Comparison of ENCODE assay signal across 1 cellular context in genomic region chr4:67545199-67545995, GRCh38.
A peak's percentile ranks its signal among the peaks of the same experiment; 100 is the strongest.
TF ChIP-seq lines count a peak whose summit lies in the region.

Gene CENPC, minus strand, starts transcription at chr4:67545503. Its CDS starts 148 bp downstream, at chr4:67545355.

TF ChIP-seq in HepG2, 621 proteins besides CTCF, POLR2A, EP300 and RAD21 (continued from another document and continues in another):
- no peak for TF ChIP-seq ZXDC (CRISPR knock-in tag; IDR thresholded peaks at IDR 0.05)
- no peak for TF ChIP-seq ERF (CRISPR knock-in tag; IDR thresholded peaks at IDR 0.05)
- TF ChIP-seq SNAI1 (CRISPR knock-in tag; IDR thresholded peaks at IDR 0.05; ENCODE audit: borderline replicate concordance) = no peak
- no peak for TF ChIP-seq AFF4 (CRISPR knock-in tag; IDR thresholded peaks at IDR 0.05)
- no peak for TF ChIP-seq GPN1 (CRISPR knock-in tag; IDR thresholded peaks at IDR 0.05; ENCODE audit: borderline replicate concordance)
- TF ChIP-seq BORCS8-MEF2B (CRISPR knock-in tag; IDR thresholded peaks at IDR 0.05) = peak; percentile 64; the same call in 1 of the 2 replicates
- peak; percentile 76; the same call in 1 of the 2 replicates for TF ChIP-seq SRY (CRISPR knock-in tag; IDR thresholded peaks at IDR 0.05)
- TF ChIP-seq NONO (IDR thresholded peaks at IDR 0.05) = no peak
- peak; percentile 78 for TF ChIP-seq NONO (CRISPR knock-in tag; conservative IDR thresholded peaks at IDR 0.05)
- peak; percentile 90 for TF ChIP-seq RBM39 (IDR thresholded peaks at IDR 0.05; ENCODE audit: low read depth, low read length, poor library complexity, severe bottlenecking)
- 0 out of 2 replicates have a peak, but pooled peaks have one; percentile 22 for TF ChIP-seq ZNF746 (CRISPR knock-in tag; IDR thresholded peaks at IDR 0.05)
- no peak for TF ChIP-seq ZNF670 (CRISPR knock-in tag; IDR thresholded peaks at IDR 0.05; ENCODE audit: borderline replicate concordance)
- TF ChIP-seq IRX3 (CRISPR knock-in tag; IDR thresholded peaks at IDR 0.05; ENCODE audit: borderline replicate concordance, low read depth) = no peak
- peak; percentile 56; the same call in 1 of the 2 replicates for TF ChIP-seq SPEN (CRISPR knock-in tag; IDR thresholded peaks at IDR 0.05; ENCODE audit: low read depth)
- no peak; the same call in 1 of the 2 replicates for TF ChIP-seq ZNF777 (CRISPR knock-in tag; IDR thresholded peaks at IDR 0.05)
- TF ChIP-seq ZNF317 (CRISPR knock-in tag; IDR thresholded peaks at IDR 0.05) = peak; percentile 34; the same call in 1 of the 2 replicates
- TF ChIP-seq RARA (CRISPR knock-in tag; IDR thresholded peaks at IDR 0.05) = no peak
- TF ChIP-seq ZHX1 (CRISPR knock-in tag; IDR thresholded peaks at IDR 0.05; ENCODE audit: low read depth) = 0 out of 2 replicates have a peak, but pooled peaks have one; percentile 55
- TF ChIP-seq SALL2 (CRISPR knock-in tag; IDR thresholded peaks at IDR 0.05) = peak; percentile 90
- TF ChIP-seq FOXA1 (IDR thresholded peaks at IDR 0.05) = no peak
- peak; percentile 87 for TF ChIP-seq FOXA1 (CRISPR knock-in tag; IDR thresholded peaks at IDR 0.05)
- 0 out of 2 replicates have a peak, but pooled peaks have one; percentile 54 for TF ChIP-seq ZNF468 (CRISPR knock-in tag; IDR thresholded peaks at IDR 0.05)
- TF ChIP-seq CHD4 (IDR thresholded peaks at IDR 0.05; ENCODE audit: borderline replicate concordance, low read length) = no peak
- 0 out of 2 replicates have a peak, but pooled peaks have one; percentile 22 for TF ChIP-seq ZNF879 (CRISPR knock-in tag; IDR thresholded peaks at IDR 0.05)
- TF ChIP-seq ZBTB2 (CRISPR knock-in tag; IDR thresholded peaks at IDR 0.05; ENCODE audit: low read depth) = no peak
- no peak for TF ChIP-seq HHEX (CRISPR knock-in tag; IDR thresholded peaks at IDR 0.05)
- TF ChIP-seq ATF2 (CRISPR knock-in tag; IDR thresholded peaks at IDR 0.05) = peak; percentile 54
- no peak for TF ChIP-seq ZNF30 (CRISPR knock-in tag; IDR thresholded peaks at IDR 0.05)
- TF ChIP-seq ZNF12 (CRISPR knock-in tag; IDR thresholded peaks at IDR 0.05) = no peak
- TF ChIP-seq PBX2 (CRISPR knock-in tag; IDR thresholded peaks at IDR 0.05) = no peak
- no peak for TF ChIP-seq ZNF256 (CRISPR knock-in tag; conservative IDR thresholded peaks at IDR 0.05)
- TF ChIP-seq ZNF207 (IDR thresholded peaks at IDR 0.05; ENCODE audit: borderline replicate concordance) = no peak
- no peak for TF ChIP-seq ZNF672 (CRISPR knock-in tag; IDR thresholded peaks at IDR 0.05)
- peak; percentile 32; the same call in 1 of the 2 replicates for TF ChIP-seq ZNF780A (CRISPR knock-in tag; IDR thresholded peaks at IDR 0.05)
- TF ChIP-seq CAMTA2 (CRISPR knock-in tag; IDR thresholded peaks at IDR 0.05; ENCODE audit: borderline replicate concordance) = no peak
- no peak for TF ChIP-seq ZNF335 (CRISPR knock-in tag; IDR thresholded peaks at IDR 0.05)
- TF ChIP-seq ZNF674 (CRISPR knock-in tag; IDR thresholded peaks at IDR 0.05; ENCODE audit: low read depth) = no peak
- no peak for TF ChIP-seq DMTF1 (CRISPR knock-in tag; IDR thresholded peaks at IDR 0.05)
- TF ChIP-seq ZNF841 (CRISPR knock-in tag; IDR thresholded peaks at IDR 0.05; ENCODE audit: borderline replicate concordance) = no peak
- no peak for TF ChIP-seq HMG20B (CRISPR knock-in tag; conservative IDR thresholded peaks at IDR 0.05)
- peak; percentile 51; the same call in 1 of the 2 replicates for TF ChIP-seq ZSCAN9 (CRISPR knock-in tag; IDR thresholded peaks at IDR 0.05; ENCODE audit: borderline replicate concordance)
- TF ChIP-seq ISX (CRISPR knock-in tag; conservative IDR thresholded peaks at IDR 0.05) = no peak
- peak; percentile 88 for TF ChIP-seq TFDP2 (CRISPR knock-in tag; IDR thresholded peaks at IDR 0.05)
- TF ChIP-seq HDAC6 (IDR thresholded peaks at IDR 0.05; ENCODE audit: low read depth, low read length) = no peak
- TF ChIP-seq SUZ12 (IDR thresholded peaks at IDR 0.05; ENCODE audit: low read depth, low read length) = no peak
- no peak; the same call in 1 of the 2 replicates for TF ChIP-seq ARID2 (CRISPR knock-in tag; IDR thresholded peaks at IDR 0.05; ENCODE audit: borderline replicate concordance)
- no peak for TF ChIP-seq PPARG (CRISPR knock-in tag; conservative IDR thresholded peaks at IDR 0.05)
- no peak for TF ChIP-seq ZNF773 (CRISPR knock-in tag; IDR thresholded peaks at IDR 0.05; ENCODE audit: borderline replicate concordance)
- TF ChIP-seq ZBTB25 (CRISPR knock-in tag; IDR thresholded peaks at IDR 0.05) = no peak
- no peak for TF ChIP-seq PAWR (CRISPR knock-in tag; IDR thresholded peaks at IDR 0.05; ENCODE audit: borderline replicate concordance)
- peak; percentile 62; the same call in 1 of the 2 replicates for TF ChIP-seq ZNF264 (CRISPR knock-in tag; IDR thresholded peaks at IDR 0.05)
